11 cellular contexts compared by ENCODE assay signal in genomic region chr3:59759298-59760169, GRCh38.
DNase-seq lines count a peak whose midpoint lies in the region; ATAC-seq and FAIRE-seq lines count a peak whose summit lies in the region.
"Had no signal": no experiment of that assay in that cellular context is flagged by ENCODE, and none has a peak within 500 bp of the region (broad histone marks: within the 10 kb centered on the region; RNA-seq: fewer than 3 reads in every experiment).

No MANE protein-coding gene starts in this region.

- H3K27ac ChIP-seq in small intestine (ENCODE audit: low read depth in 1 of 2, low read length in 1 of 2): peak overlapping the region; percentile 22 to 68
- H3K27ac ChIP-seq: PC-9 had no signal

- ATAC-seq in GM21381 (IDR thresholded peaks at IDR 0.05; ENCODE audit: unreplicated experiment) (no peak), HG02852 (IDR thresholded peaks at IDR 0.05; ENCODE audit: unreplicated experiment) (no peak)

- H3K27me3 ChIP-seq in MG63 (no peaks in the 10 kb centered on the region), small intestine (ENCODE audit: control insufficient read depth in 2 of 2, insufficient read depth in 2 of 2, low read length in 2 of 2) (no peaks in the 10 kb centered on the region)

- H3K4me3 ChIP-seq in MG63 (no peak overlapping the region), small intestine (ENCODE audit: low read depth in 1 of 2, low read length in 2 of 2) (peak overlapping the region in 1 of 2 donors; percentile 0)
- H3K4me3 ChIP-seq: PC-9 had no signal

- peaks cover 4 to 7% of the 10 kb centered on the region in 2 donors for H3K4me1 ChIP-seq in small intestine (ENCODE audit: control insufficient read depth in 2 of 2, insufficient read depth in 1 of 2, low read depth in 1 of 2, low read length in 1 of 2)

- no peaks in the 10 kb centered on the region for H3K36me3 ChIP-seq in MG63
- H3K36me3 ChIP-seq in small intestine (ENCODE audit: control insufficient read depth in 2 of 2, insufficient read depth in 2 of 2, low read length in 2 of 2): no peaks in the 10 kb centered on the region

- peak; percentile 15 for FAIRE-seq in small intestine (lab: Jason Lieb, UNC)

- DNase-seq in ELR (ENCODE audit: low read depth): peak; percentile 1
- peak; percentile 58 for DNase-seq in MG63
- peak; percentile 23 for DNase-seq in astrocyte of the hippocampus (ENCODE audit: low read depth, low spot score)
- DNase-seq in small intestine: peak; percentile 85
- no peak for DNase-seq in NCI-H146 treated with DMSO at 0.1 percent for 48 hours (lab: John Stamatoyannopoulos, UW; ENCODE audit: unreplicated experiment)
- no peak for DNase-seq in activated effector memory CD4-positive, alpha-beta T cell treated with Interleukin-2 at 50 U/mL for 16 hours
- DNase-seq: MM.1S, NCI-H2171 treated with DMSO at 0.1 percent for 48 hours, PC-9 had no signal

- H3K9me3 ChIP-seq in MG63: no peaks in the 10 kb centered on the region
- H3K9me3 ChIP-seq in small intestine (ENCODE audit: control insufficient read depth, low read depth): no peaks in the 10 kb centered on the region

- WGBS in small intestine, 3 donors: 11 to 51% (median 30%) methylated on average over 6 of the region's 6 CpGs

Comparison
In these comparisons a context has a peak if more than half of its experiments do, and no peak if none do; other contexts are left out.
1. DNase-seq: peak in ELR (single experiment), MG63 (single experiment), astrocyte of the hippocampus (single experiment) and small intestine (single experiment); none in NCI-H146 treated with DMSO at 0.1 percent for 48 hours (single experiment) and activated effector memory CD4-positive, alpha-beta T cell treated with Interleukin-2 at 50 U/mL for 16 hours (single experiment).